In genomic region chr3:78741066-78741645, GRCh38 we compare ENCODE assay signal across 11 cellular contexts.
DNase-seq lines count a peak whose midpoint lies in the region; ATAC-seq and TF ChIP-seq lines count a peak whose summit lies in the region.
"Had no signal": no experiment of that assay in that cellular context is flagged by ENCODE, and none has a peak within 500 bp of the region (broad histone marks: within the 10 kb centered on the region; RNA-seq: fewer than 3 reads in every experiment).

No MANE protein-coding gene starts in this region.

- intact Hi-C loops in psoas muscle (cut with DNase I), result no loop called here

- H3K9me3 ChIP-seq in MM.1S (replicated peaks; ENCODE audit: insufficient read depth, low read length), result no peaks in the 10 kb centered on the region
- H3K9me3 ChIP-seq in psoas muscle, result no peaks in the 10 kb centered on the region
- H3K9me3 ChIP-seq: HAP-1 had no signal

- H3K27ac ChIP-seq in MM.1S (ENCODE audit: low read length) (no peak overlapping the region), psoas muscle (no peak overlapping the region)

- H3K36me3 ChIP-seq in MM.1S (replicated peaks; ENCODE audit: insufficient read depth, low read length) (no peaks in the 10 kb centered on the region), psoas muscle (ENCODE audit: insufficient read depth in 1 of 2, low read depth in 1 of 2) (no peaks in the 10 kb centered on the region)
- H3K36me3 ChIP-seq: HAP-1 had no signal

- H2AFZ ChIP-seq in MM.1S (ENCODE audit: low read length), result no peak overlapping the region

- DNase-seq in GM12864 (ENCODE audit: low read depth) (no peak), MM.1S (no peak), endothelial cell (ENCODE audit: low spot score) (no peak), psoas muscle (no peak), SKM-1 treated with dmso at 0.1 percent for 144 hours (lab: John Stamatoyannopoulos, UW; ENCODE audit: unreplicated experiment) (no peak)
- DNase-seq: NCI-H2227 treated with DMSO at 0.1 percent for 48 hours had no signal

- no peak overlapping the region for H3K4me3 ChIP-seq in GM12864 (ENCODE audit: low read depth, low read length)
- H3K4me3 ChIP-seq in MM.1S (ENCODE audit: low read length), result no peak overlapping the region
- H3K4me3 ChIP-seq in psoas muscle, result no peak overlapping the region
- H3K4me3 ChIP-seq: HAP-1 had no signal

- H4K20me1 ChIP-seq in MM.1S (ENCODE audit: insufficient read depth, low read length), result no peaks in the 10 kb centered on the region

- no peak overlapping the region for H3K4me2 ChIP-seq in MM.1S (ENCODE audit: low read depth, low read length)

- ATAC-seq in psoas muscle (no peak), GM21825 (IDR thresholded peaks at IDR 0.05; ENCODE audit: unreplicated experiment) (no peak), HG03571 (IDR thresholded peaks at IDR 0.05; ENCODE audit: unreplicated experiment) (no peak)

- no peak overlapping the region for H3K27ac Mint-ChIP-seq in endothelial cell (ENCODE audit: unreplicated experiment)
- H3K27ac Mint-ChIP-seq: dendritic cell treated with granulocyte-macrophage colony-stimulating factor and Interleukin-4, amounts not matched to agents 40 ng/mL and 50 ng/mL, for 4 days; T-helper 1 cell treated with Interleukin-12 subunit alpha and Interleukin-12 subunit beta and Interleukin-4 antibody, amounts not matched to agents 30 μg/mL and 1 μg/mL, for 36 hours had no signal

- peaks cover 19% of the 10 kb centered on the region for H3K36me3 Mint-ChIP-seq in endothelial cell (ENCODE audit: low read depth, unreplicated experiment)

- no peak overlapping the region for H3K4me3 Mint-ChIP-seq in endothelial cell (ENCODE audit: unreplicated experiment)
- H3K4me3 Mint-ChIP-seq: dendritic cell treated with granulocyte-macrophage colony-stimulating factor and Interleukin-4, amounts not matched to agents 40 ng/mL and 50 ng/mL, for 4 days; T-helper 1 cell treated with Interleukin-12 subunit alpha and Interleukin-12 subunit beta and Interleukin-4 antibody, amounts not matched to agents 30 μg/mL and 1 μg/mL, for 36 hours had no signal

- H3K79me2 ChIP-seq in MM.1S (ENCODE audit: low read length), result no peaks in the 10 kb centered on the region

- no peak overlapping the region for H3K9ac ChIP-seq in MM.1S (ENCODE audit: low read length)

- no peaks in the 10 kb centered on the region for H3K27me3 Mint-ChIP-seq in endothelial cell (ENCODE audit: unreplicated experiment)
- H3K27me3 Mint-ChIP-seq: dendritic cell treated with granulocyte-macrophage colony-stimulating factor and Interleukin-4, amounts not matched to agents 40 ng/mL and 50 ng/mL, for 4 days had no signal

- 98 to 100% (median 100%) methylated on average over 1 of the region's 1 CpG for WGBS in psoas muscle, 3 donors

- peak; percentile 37 for TF ChIP-seq CTCF in GM12864 (IDR thresholded peaks at IDR 0.05; ENCODE audit: low read depth, low read length, missing control alignments)
- peak; percentile 56 for TF ChIP-seq CTCF in MM.1S (IDR thresholded peaks at IDR 0.05; ENCODE audit: low read length)
- TF ChIP-seq CTCF in endothelial cell (IDR thresholded peaks at IDR 0.05; ENCODE audit: unreplicated experiment), result peak; percentile 96
- TF ChIP-seq CTCF in psoas muscle (IDR thresholded peaks at IDR 0.05), result peak; percentile 55

- H3F3A ChIP-seq in MM.1S (ENCODE audit: insufficient read depth, low read length), result no peaks in the 10 kb centered on the region

- H3K27me3 ChIP-seq in MM.1S (replicated peaks; ENCODE audit: insufficient read depth, low read length) (no peaks in the 10 kb centered on the region), psoas muscle (ENCODE audit: insufficient read depth in 3 of 3, low read length in 2 of 3) (no peaks in the 10 kb centered on the region)

- H3K4me1 ChIP-seq in MM.1S (ENCODE audit: low read length) (no peaks in the 10 kb centered on the region), psoas muscle (no peaks in the 10 kb centered on the region)

- H3K9me3 Mint-ChIP-seq in endothelial cell (ENCODE audit: unreplicated experiment), result no peaks in the 10 kb centered on the region
- H3K9me3 Mint-ChIP-seq: dendritic cell treated with granulocyte-macrophage colony-stimulating factor and Interleukin-4, amounts not matched to agents 40 ng/mL and 50 ng/mL, for 4 days had no signal

- H3K9me2 ChIP-seq in MM.1S (replicated peaks; ENCODE audit: insufficient read depth, low read length), result no peaks in the 10 kb centered on the region

- H3K4me1 Mint-ChIP-seq in endothelial cell (ENCODE audit: unreplicated experiment), result peaks cover 30% of the 10 kb centered on the region

Comparison
In these comparisons a context has a peak if more than half of its experiments do, and no peak if none do; other contexts are left out.
1. CTCF ChIP-seq: peak in every context shown above with its lines; median percentile 96 in endothelial cell; 56 in MM.1S; 55 in psoas muscle; 37 in GM12864.